14 cellular contexts compared by ENCODE assay signal in the genomic region with DNA sequence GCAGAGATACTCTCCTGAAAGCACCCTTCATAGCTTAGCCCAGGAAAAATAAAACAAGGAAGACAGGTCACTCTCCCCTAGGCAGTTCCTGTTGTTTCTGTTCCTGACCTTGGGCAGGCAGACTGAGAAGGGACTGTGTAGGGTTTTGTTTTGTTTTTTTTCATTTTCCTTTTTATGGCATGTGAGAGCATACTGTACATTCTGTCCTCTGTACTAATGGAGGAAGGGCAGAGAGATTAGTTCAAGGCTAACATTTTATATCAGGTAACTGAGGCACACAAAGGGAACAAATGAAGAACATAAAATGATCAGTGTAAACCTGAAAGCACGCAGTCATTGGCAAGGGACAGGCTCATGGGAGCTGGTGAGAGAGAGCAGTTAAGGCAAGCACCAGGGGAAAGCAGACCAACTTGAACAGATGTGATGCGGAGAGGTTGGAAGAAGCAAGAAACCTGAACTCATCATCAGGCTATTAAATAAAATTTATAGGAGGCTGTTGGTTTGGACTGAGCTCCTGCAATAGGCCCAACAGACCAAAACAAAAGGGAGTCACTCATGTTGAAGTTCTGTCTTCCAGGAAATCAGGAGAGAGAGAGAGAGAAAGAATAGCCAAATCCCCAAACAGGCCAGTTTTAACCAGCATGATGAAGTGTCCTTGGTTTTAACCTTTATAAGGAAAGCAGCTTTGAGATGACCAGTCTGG. TPM values are rescaled to one million over a fixed set of nuclear protein-coding genes. Genes with fewer than 3 reads are reported as not detected.
DNase-seq lines count a peak whose midpoint lies in the region; ATAC-seq and TF ChIP-seq lines count a peak whose summit lies in the region.
"Had no signal": no experiment of that assay in that cellular context is flagged by ENCODE, and none has a peak within 500 bp of the region (broad histone marks: within the 10 kb centered on the region; RNA-seq: fewer than 3 reads in every experiment).

No MANE protein-coding gene starts in this region.

- POLR2A ChIA-PET in activated CD8-positive, alpha-beta T cell treated with anti-CD3 and anti-CD28 coated beads, Interleukin-2, amount 10 ng/mL, durations not matched to agents 7 days and 5 days (lab: Charles Lee), result interaction anchor here (4.2 kb wide), 1 partner anchor 35 kb away, joined by 24 read pairs; a partner anchor contains a TSS

- in situ Hi-C loops in gastrocnemius medialis (cut with MboI; ENCODE audit: low sequenced_read_pairs in 4 of 4), result no loop called here

- H3K4me1 ChIP-seq in Loucy (ENCODE audit: insufficient read depth, low read length, poor library complexity, severe bottlenecking) (peaks cover 64% of the 10 kb centered on the region), colonic mucosa (peaks cover 13% of the 10 kb centered on the region), right lobe of liver (peaks cover 0 to 15% (median 6%) of the 10 kb centered on the region in 4 donors), gastrocnemius medialis (peaks cover 32 to 40% of the 10 kb centered on the region in 2 donors)

- H3F3A ChIP-seq in Loucy (ENCODE audit: low read depth), result 0 out of 2 replicates have a peak, but pooled peaks cover 3% of the 10 kb centered on the region

- intact Hi-C loops in colonic mucosa (cut with DNase I), result no loop called here
- intact Hi-C loops in right lobe of liver (cut with DNase I), result no loop called here
- intact Hi-C loops in gastrocnemius medialis (cut with DNase I; ENCODE audit: low total_unique reads), result no loop called here

- no peak for TF ChIP-seq POLR2A in right lobe of liver (IDR thresholded peaks at IDR 0.05)
- TF ChIP-seq POLR2A in gastrocnemius medialis (IDR thresholded peaks at IDR 0.05), result no peak

- H3K79me2 ChIP-seq in Loucy (ENCODE audit: insufficient read depth, low read length), result peaks cover 23% of the 10 kb centered on the region

- ATAC-seq in right lobe of liver, result peak; percentile 8 to 71 (median 22)
- peak in 1 of 2 donors; percentile 15 for ATAC-seq in gastrocnemius medialis
- ATAC-seq in activated CD8-positive, alpha-beta T cell treated with anti-CD3 and anti-CD28 coated beads, Interleukin-2, amount 10 ng/mL, durations not matched to agents 7 days and 5 days, result no peak
- no peak for ATAC-seq in GM18861 (IDR thresholded peaks at IDR 0.05; ENCODE audit: unreplicated experiment)
- ATAC-seq in GM21447 (IDR thresholded peaks at IDR 0.05; ENCODE audit: unreplicated experiment), result no peak

- CTCF ChIA-PET in activated CD8-positive, alpha-beta T cell treated with anti-CD3 and anti-CD28 coated beads, Interleukin-2, amount 10 ng/mL, durations not matched to agents 7 days and 5 days (lab: Charles Lee), result interaction anchor here (0.6 to 3.7 kb wide), 9 partner anchors 20 to 89 kb away, joined by 3 to 23 read pairs (median 4); no protein-coding TSS in a partner anchor

- H3K36me3 Mint-ChIP-seq in activated CD8-positive, alpha-beta T cell treated with anti-CD3 and anti-CD28 coated beads, Interleukin-2, amount 10 ng/mL, durations not matched to agents 7 days and 5 days (ENCODE audit: low read depth), result no peaks in the 10 kb centered on the region

- H3K27me3 Mint-ChIP-seq in activated CD8-positive, alpha-beta T cell treated with anti-CD3 and anti-CD28 coated beads, Interleukin-2, amount 10 ng/mL, durations not matched to agents 7 days and 5 days (ENCODE audit: low read depth), result no peaks in the 10 kb centered on the region

- 82% methylated on average over 2 of the region's 2 CpGs for WGBS in right lobe of liver (ENCODE audit: insufficient coverage, low coverage, low lambda C conversion rate, missing lambda C conversion rate)

- H3K27ac ChIP-seq in colonic mucosa (peak overlapping the region; percentile 78), right lobe of liver (no peak overlapping the region), gastrocnemius medialis (peak overlapping the region; percentile 18 to 64 (median 58))

- no peaks in the 10 kb centered on the region for H4K20me1 ChIP-seq in Loucy (ENCODE audit: insufficient read depth, low read length, poor library complexity, severe bottlenecking)

- H3K9ac ChIP-seq in Loucy (ENCODE audit: low read depth, low read length, poor library complexity, severe bottlenecking), result peak overlapping the region; percentile 62
- H3K9ac ChIP-seq in colonic mucosa (ENCODE audit: low read depth in 2 of 2, low read length in 2 of 2), result peak overlapping the region in 1 of 2 donors; percentile 58

- no peaks in the 10 kb centered on the region for H3K9me2 ChIP-seq in Loucy (replicated peaks; ENCODE audit: low read depth, low read length)

- H3K4me3 Mint-ChIP-seq in activated CD8-positive, alpha-beta T cell treated with anti-CD3 and anti-CD28 coated beads, Interleukin-2, amount 10 ng/mL, durations not matched to agents 7 days and 5 days, result no peak overlapping the region
- H3K4me3 Mint-ChIP-seq: endodermal cell, H9 had no signal

- no peaks in the 10 kb centered on the region for H3K27me3 ChIP-seq in Loucy (ENCODE audit: insufficient read depth, low read length, poor library complexity, severe bottlenecking)
- no peaks in the 10 kb centered on the region for H3K27me3 ChIP-seq in colonic mucosa
- no peaks in the 10 kb centered on the region for H3K27me3 ChIP-seq in right lobe of liver
- no peaks in the 10 kb centered on the region for H3K27me3 ChIP-seq in gastrocnemius medialis
- H3K27me3 ChIP-seq: adrenal gland had no signal

- DNase-seq in colonic mucosa, result no peak
- no peak for DNase-seq in right lobe of liver
- DNase-seq in gastrocnemius medialis, result no peak
- no peak for DNase-seq in activated CD8-positive, alpha-beta T cell treated with anti-CD3 and anti-CD28 coated beads, Interleukin-2, amount 10 ng/mL, durations not matched to agents 7 days and 5 days
- no peak for DNase-seq in NCI-H2081 treated with DMSO at 0.1 percent for 48 hours (lab: John Stamatoyannopoulos, UW)
- DNase-seq: adrenal gland; endodermal cell; H9; NCI-H1048; NCI-H526; stimulated activated CD8-positive, alpha-beta memory T cell treated with anti-CD3 and anti-CD28 coated beads, Interleukin-4, amount 100 ng/mL, for 48 hours had no signal

- no peak overlapping the region for H2AFZ ChIP-seq in Loucy (ENCODE audit: low read length)

- peaks cover 48% of the 10 kb centered on the region for H3K4me1 Mint-ChIP-seq in activated CD8-positive, alpha-beta T cell treated with anti-CD3 and anti-CD28 coated beads, Interleukin-2, amount 10 ng/mL, durations not matched to agents 7 days and 5 days (ENCODE audit: low read depth)

- H3K9me3 Mint-ChIP-seq in activated CD8-positive, alpha-beta T cell treated with anti-CD3 and anti-CD28 coated beads, Interleukin-2, amount 10 ng/mL, durations not matched to agents 7 days and 5 days (ENCODE audit: insufficient read depth), result no peaks in the 10 kb centered on the region
- H3K9me3 Mint-ChIP-seq: endodermal cell, H9 had no signal

- peak overlapping the region; percentile 52 for H3K4me3 ChIP-seq in Loucy (ENCODE audit: low read length, poor library complexity, severe bottlenecking)
- H3K4me3 ChIP-seq in colonic mucosa, result no peak overlapping the region
- no peak overlapping the region for H3K4me3 ChIP-seq in right lobe of liver
- H3K4me3 ChIP-seq in gastrocnemius medialis, result no peak overlapping the region
- H3K4me3 ChIP-seq: adrenal gland had no signal

- TF ChIP-seq CTCF in Loucy (conservative IDR thresholded peaks at IDR 0.05; ENCODE audit: low read length), result no peak
- no peak for TF ChIP-seq CTCF in colonic mucosa (IDR thresholded peaks at IDR 0.05)
- no peak for TF ChIP-seq CTCF in right lobe of liver (IDR thresholded peaks at IDR 0.05)
- TF ChIP-seq CTCF in gastrocnemius medialis (IDR thresholded peaks at IDR 0.05 in 4 of 5, conservative IDR thresholded peaks at IDR 0.05 in 1 of 5), result no peak

- no peak overlapping the region for H3K27ac Mint-ChIP-seq in activated CD8-positive, alpha-beta T cell treated with anti-CD3 and anti-CD28 coated beads, Interleukin-2, amount 10 ng/mL, durations not matched to agents 7 days and 5 days
- H3K27ac Mint-ChIP-seq: endodermal cell, H9 had no signal

- H3K9me3 ChIP-seq in Loucy (ENCODE audit: insufficient read depth, low read depth, low read length) (no peaks in the 10 kb centered on the region), colonic mucosa (no peaks in the 10 kb centered on the region), right lobe of liver (no peaks in the 10 kb centered on the region), gastrocnemius medialis (no peaks in the 10 kb centered on the region)
- H3K9me3 ChIP-seq: adrenal gland had no signal

- H3K36me3 ChIP-seq in Loucy (ENCODE audit: insufficient read depth, low read length), result no peaks in the 10 kb centered on the region
- no peaks in the 10 kb centered on the region for H3K36me3 ChIP-seq in colonic mucosa
- H3K36me3 ChIP-seq in right lobe of liver, result no peaks in the 10 kb centered on the region
- peaks cover 0 to 6% of the 10 kb centered on the region in 2 donors for H3K36me3 ChIP-seq in gastrocnemius medialis
- H3K36me3 ChIP-seq: adrenal gland had no signal

- peak overlapping the region; percentile 70 for H3K4me2 ChIP-seq in Loucy (ENCODE audit: low read depth, low read length, poor library complexity, severe bottlenecking)

RNA-seq across cellular contexts. Expression of a gene that starts 34.2 kb away (rescaled TPM):
- 100 to 1,000 TPM; 397 to 463 TPM for total RNA-seq in colonic mucosa
- total RNA-seq in right lobe of liver, result 100 to 1,000 TPM in 1 of 6 experiments, 10 to 100 TPM in 5; 10.8 to 105 (median 32.5) TPM
- total RNA-seq in gastrocnemius medialis, result 10 to 100 TPM in 1 of 4 donors, 1 to 10 TPM in 3; 6.4 to 15.6 (median 9.8) TPM
- 10 to 100 TPM; 97.1 to 98.4 TPM for total RNA-seq in activated CD8-positive, alpha-beta T cell treated with anti-CD3 and anti-CD28 coated beads, Interleukin-2, amount 10 ng/mL, durations not matched to agents 7 days and 5 days

Comparison
In these comparisons a context has a peak if more than half of its experiments do, and no peak if none do; other contexts are left out.
1. H3K27ac ChIP-seq: peak in colonic mucosa (single experiment) and gastrocnemius medialis (4 of 4); none in right lobe of liver (0 of 3).
2. ATAC-seq: peak in right lobe of liver (4 of 4); none in activated CD8-positive, alpha-beta T cell treated with anti-CD3 and anti-CD28 coated beads, Interleukin-2, amount 10 ng/mL, durations not matched to agents 7 days and 5 days (single experiment), GM18861 (single experiment) and GM21447 (single experiment).